In the genomic region with DNA sequence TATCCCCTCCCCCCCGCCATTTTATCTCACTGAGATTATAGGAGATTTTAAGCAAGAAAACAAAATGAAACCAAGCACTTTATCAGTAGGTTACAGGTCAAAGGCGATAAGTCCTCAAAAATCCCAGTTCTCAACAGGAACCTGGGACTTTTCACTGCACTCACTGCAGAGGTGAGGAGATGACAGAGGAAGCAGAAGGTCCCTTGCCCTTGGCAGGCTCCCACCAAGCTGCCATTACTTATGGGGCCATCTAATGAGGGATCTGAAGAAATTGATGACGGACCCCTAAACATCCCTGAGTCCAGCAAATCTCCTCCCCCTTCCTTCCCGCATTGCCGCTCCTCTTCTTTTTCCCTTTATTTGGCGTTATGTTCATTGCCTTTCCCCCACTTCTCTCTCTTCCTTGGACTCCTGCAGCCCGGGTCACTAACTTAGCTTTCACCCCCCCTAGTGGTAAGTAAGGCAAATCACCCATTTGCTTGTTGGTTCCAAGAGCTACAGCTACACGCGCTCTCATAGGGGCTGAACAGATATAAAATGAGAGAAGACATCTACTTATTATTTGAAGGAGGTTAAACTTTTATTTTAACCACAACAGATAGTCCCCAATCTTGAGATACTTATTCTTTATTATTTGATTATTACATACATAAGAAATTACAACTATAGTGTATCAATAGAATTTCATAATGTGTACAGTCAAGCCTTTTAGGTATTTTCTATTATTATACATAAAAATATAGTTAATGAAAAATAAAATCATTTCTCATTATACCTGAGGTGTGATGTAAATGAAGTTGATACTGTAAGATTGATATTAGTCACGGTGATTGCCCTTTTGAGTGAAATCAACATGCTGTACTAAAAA, we compare ENCODE assay signal across 8 cellular contexts. TPM values are rescaled to one million over a fixed set of nuclear protein-coding genes. Genes with fewer than 3 reads are reported as not detected.
A peak's percentile ranks its signal among the peaks of the same experiment; 100 is the strongest.
DNase-seq lines count a peak whose midpoint lies in the region; FAIRE-seq and TF ChIP-seq lines count a peak whose summit lies in the region.

No MANE protein-coding gene starts in this region.

- H3K9me3 ChIP-seq in liver (ENCODE audit: control insufficient read depth in 4 of 4, low read length in 3 of 4) (no peaks in the 10 kb centered on the region), thyroid gland (no peaks in the 10 kb centered on the region)

- DNase-seq in AG08395 (ENCODE audit: low spot score) (peak; percentile 83), HFF-Myc (ENCODE audit: extremely low read depth, low read depth) (peak; percentile 21), LoVo (ENCODE audit: low spot score) (peak; percentile 68), RKO (ENCODE audit: low spot score) (peak; percentile 85), thyroid gland (peak; percentile 34 to 52)

- H3K27me3 ChIP-seq in liver (ENCODE audit: control insufficient read depth in 4 of 4, insufficient read depth in 4 of 4, low read length in 3 of 4) (peaks cover 0 to 4% (median 0%) of the 10 kb centered on the region in 4 donors), thyroid gland (no peaks in the 10 kb centered on the region)

- TF ChIP-seq CTCF in GM12872 (IDR thresholded peaks at IDR 0.05; ENCODE audit: insufficient read depth, low read depth, low read length) (peak; percentile 78), HFF-Myc (IDR thresholded peaks at IDR 0.05; ENCODE audit: low read depth, low read length, missing control alignments) (peak; percentile 75), liver (IDR thresholded peaks at IDR 0.05; ENCODE audit: low read depth, low read length, missing input control) (peak; percentile 69), thyroid gland (IDR thresholded peaks at IDR 0.05) (peak; percentile 54 to 83 (median 71))

- WGBS in liver: 22% methylated on average over 10 of the region's 10 CpGs
- WGBS in thyroid gland, 2 donors: 28 to 29% methylated on average over 10 of the region's 10 CpGs

- H3K9ac ChIP-seq in liver (ENCODE audit: low read depth in 1 of 2, low read length in 2 of 2): no peak overlapping the region

- FAIRE-seq in colon (lab: Jason Lieb, UNC): peak; percentile 91

- no peak overlapping the region for H3K4me3 ChIP-seq in HFF-Myc (replicated peaks; ENCODE audit: low read depth, low read length)
- H3K4me3 ChIP-seq in liver (ENCODE audit: low read depth in 1 of 3, low read length in 3 of 3): peak overlapping the region in 2 of 3 donors; percentile 32 to 53
- H3K4me3 ChIP-seq in thyroid gland (replicated peaks in 1 of 3): no peak overlapping the region

- H3K27ac ChIP-seq in liver (ENCODE audit: low read depth in 1 of 2, low read length in 2 of 2) (no peak overlapping the region), thyroid gland (no peak overlapping the region)

- H3K4me1 ChIP-seq in liver (ENCODE audit: control insufficient read depth in 4 of 4, insufficient read depth in 4 of 4, low read length in 3 of 4): no peaks in the 10 kb centered on the region
- H3K4me1 ChIP-seq in thyroid gland: no peaks in the 10 kb centered on the region

- TF ChIP-seq POLR2A in thyroid gland (IDR thresholded peaks at IDR 0.05): no peak

- H3K36me3 ChIP-seq in liver (ENCODE audit: control insufficient read depth in 4 of 4, insufficient read depth in 3 of 4, low read depth in 1 of 4, low read length in 3 of 4) (no peaks in the 10 kb centered on the region), thyroid gland (no peaks in the 10 kb centered on the region)

- intact Hi-C loops in thyroid gland (cut with DNase I): loop anchor here (10.0 kb wide), 1 partner anchor 295 kb away; no protein-coding TSS in a partner anchor

- peak; percentile 87 to 91 for TF ChIP-seq RAD21 in liver (IDR thresholded peaks at IDR 0.05)

TF ChIP-seq in liver, 16 proteins besides CTCF, POLR2A, EP300 and RAD21:
- TF ChIP-seq HNF4A (conservative IDR thresholded peaks at IDR 0.05) (peak; percentile 8 to 11), GABPA (IDR thresholded peaks at IDR 0.05 in 1 of 2, conservative IDR thresholded peaks at IDR 0.05 in 1 of 2) (no peak), YY1 (IDR thresholded peaks at IDR 0.05) (peak; percentile 67), RXRA (IDR thresholded peaks at IDR 0.05) (peak; percentile 10 to 32), NR2F2 (IDR thresholded peaks at IDR 0.05) (peak; percentile 77)

RNA-seq across cellular contexts. Expression of a gene that starts 52.0 kb away (rescaled TPM):
- total RNA-seq in liver: 10 to 100 TPM; 21.4 to 38.8 TPM
- 10 to 100 TPM; 16.7 to 50.8 TPM for polyA plus RNA-seq in liver
- 100 to 1,000 TPM in 3 of 4 donors, 10 to 100 TPM in 1; 73.9 to 165 (median 119) TPM for total RNA-seq in thyroid gland

Comparison
In these comparisons a context has a peak if more than half of its experiments do, and no peak if none do; other contexts are left out.
1. DNase-seq: peak in every context shown above with its lines; median percentile 85 in RKO; 83 in AG08395; 68 in LoVo; 43 in thyroid gland; 21 in HFF-Myc.
2. H3K4me3 ChIP-seq: peak in liver (2 of 3); none in HFF-Myc (single experiment) and thyroid gland (0 of 3).
3. Peak in every context shown above with its lines, with median percentiles within 50 percentile points of each other: CTCF ChIP-seq.